In genomic region chr12:67147030-67147429, GRCh38 we compare ENCODE assay signal across 34 cellular contexts.
"Had no signal": no experiment of that assay in that cellular context is flagged by ENCODE, and none has a peak within 500 bp of the region (broad histone marks: within the 10 kb centered on the region; RNA-seq: fewer than 3 reads in every experiment).

No MANE protein-coding gene starts in this region.

- H3K9me3 ChIP-seq: MG63 had no signal

- DNase-seq: Karpas-422, Kasumi-1, KG1, MG63, MM.1S, MV-4-11, NCI-H1048, NCI-H1092, NCI-H1092 treated with DMSO at 0.1 percent for 48 hours, NCI-H1105, NCI-H1417, NCI-H1417 treated with DMSO at 0.1 percent for 48 hours, NCI-H1436, NCI-H1436 treated with DMSO at 0.1 percent for 48 hours, NCI-H146, NCI-H1694, NCI-H1694 treated with DMSO at 0.1 percent for 48 hours, NCI-H187, NCI-H187 treated with DMSO at 0.1 percent for 48 hours, NCI-H1930, NCI-H2029, NCI-H2029 treated with DMSO at 0.1 percent for 48 hours, NCI-H2081, NCI-H2081 treated with DMSO at 0.1 percent for 48 hours, NCI-H2107, NCI-H2171, NCI-H2171 treated with DMSO at 0.1 percent for 48 hours, NCI-H2227 treated with DMSO at 0.1 percent for 48 hours, NCI-H226, NCI-H345, NCI-H446, NCI-H446 treated with DMSO at 0.1 percent for 48 hours, NCI-H510A had no signal

- H3K27ac ChIP-seq: KMS-11 had no signal

- H3K36me3 ChIP-seq: MG63 had no signal

- H3K4me3 ChIP-seq: MG63 had no signal
